In the genomic region with DNA sequence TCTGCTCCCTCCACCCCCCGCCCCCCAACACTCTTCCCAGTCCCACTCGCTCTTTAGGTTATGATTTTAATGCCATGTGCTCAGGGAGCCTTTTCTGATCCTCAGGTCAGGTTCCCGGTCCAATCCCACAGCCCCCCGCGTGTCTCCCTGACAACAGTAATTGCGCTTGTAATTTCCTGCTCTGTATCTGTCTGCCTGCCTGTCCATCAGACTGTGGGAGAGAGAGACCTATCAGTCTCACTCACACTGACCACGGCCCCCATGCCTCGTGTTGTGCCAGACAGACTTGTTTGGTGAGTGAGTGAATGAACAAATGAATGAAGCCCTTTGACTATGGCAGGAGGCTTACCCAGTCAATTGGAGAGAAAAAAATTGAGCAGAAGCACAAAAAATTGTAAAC, we compare ENCODE assay signal across 14 cellular contexts. TPM values are rescaled to one million over a fixed set of nuclear protein-coding genes. Genes with fewer than 3 reads are reported as not detected.
DNase-seq lines count a peak whose midpoint lies in the region; ATAC-seq and TF ChIP-seq lines count a peak whose summit lies in the region.
"Had no signal": no experiment of that assay in that cellular context is flagged by ENCODE, and none has a peak within 500 bp of the region (broad histone marks: within the 10 kb centered on the region; RNA-seq: fewer than 3 reads in every experiment).

No MANE protein-coding gene starts in this region.

- peaks cover 10 to 18% of the 10 kb centered on the region in 2 donors for H3K36me3 Mint-ChIP-seq in activated T-cell treated with anti-CD3 and anti-CD28 coated beads, Interleukin-2, amount 50 U/mL, for 72 hours (ENCODE audit: insufficient read depth in 2 of 2)

- peak overlapping the region; percentile 85 for H3K27ac Mint-ChIP-seq in activated T-cell treated with anti-CD3 and anti-CD28 coated beads, Interleukin-2, amount 50 U/mL, for 72 hours

- WGBS in testis, 2 donors: 40 to 73% methylated on average over 8 of the region's 8 CpGs

- peak overlapping the region; percentile 3 to 92 for H3K4me3 Mint-ChIP-seq in activated T-cell treated with anti-CD3 and anti-CD28 coated beads, Interleukin-2, amount 50 U/mL, for 72 hours

- TF ChIP-seq POLR2A in testis (IDR thresholded peaks at IDR 0.05): no peak

- H3K4me3 ChIP-seq in Panc1 (ENCODE audit: low read depth in 2 of 2, low read length in 2 of 2) (no peak overlapping the region), testis (no peak overlapping the region)
- H3K4me3 ChIP-seq: BLaER1 treated with 17β-estradiol and CSF1 and Interleukin-3, amounts not matched to agents 10 nM and 100 nM had no signal

- CTCF ChIA-PET in Panc1 (lab: Charles Lee): no interaction called here

- DNase-seq in activated T-cell treated with anti-CD3 and anti-CD28 coated beads, Interleukin-2, amount 50 U/mL, for 72 hours: no peak
- no peak for DNase-seq in activated T-cell treated with anti-CD3 and anti-CD28 coated beads for 4 hours
- no peak for DNase-seq in Panc1 (ENCODE audit: low read depth, low spot score)
- peak; percentile 26 to 30 for DNase-seq in left colon
- DNase-seq in testis: no peak
- no peak for DNase-seq in D341Med (ENCODE audit: low spot score)
- DNase-seq: activated naive CD4-positive, alpha-beta T cell; NCI-H526; stimulated activated naive CD4-positive, alpha-beta T cell treated with Interleukin-2 at 50 U/mL for 16 hours; T1000 had no signal

- in situ Hi-C loops in Panc1 (cut with HindIII; ENCODE audit: low pct_unique_long_range_greater_than_20kb, low sequenced_read_pairs): no loop called here

- H3K27me3 ChIP-seq in Panc1 (ENCODE audit: control insufficient read depth, insufficient read depth, low read length): no peaks in the 10 kb centered on the region
- no peaks in the 10 kb centered on the region for H3K27me3 ChIP-seq in testis

- H3K4me1 Mint-ChIP-seq in activated T-cell treated with anti-CD3 and anti-CD28 coated beads, Interleukin-2, amount 50 U/mL, for 72 hours (ENCODE audit: low read depth): peaks cover 77% of the 10 kb centered on the region

- no peaks in the 10 kb centered on the region for H3K9me3 Mint-ChIP-seq in activated T-cell treated with anti-CD3 and anti-CD28 coated beads, Interleukin-2, amount 50 U/mL, for 72 hours

- intact Hi-C loops in Panc1 (cut with micrococcal nuclease; ENCODE audit: unreplicated experiment): no loop called here
- intact Hi-C loops in left colon (cut with DNase I, micrococcal nuclease): loop anchor here in 1 of 2 donors (5.0 kb wide), 1 partner anchor 89 kb away; no protein-coding TSS in a partner anchor
- intact Hi-C loops in testis (cut with DNase I; ENCODE audit: low total_unique reads): no loop called here

- no peaks in the 10 kb centered on the region; the same call in 1 of the 2 replicates for H3K36me3 ChIP-seq in Panc1 (ENCODE audit: control insufficient read depth, insufficient read depth, low read length)
- no peaks in the 10 kb centered on the region for H3K36me3 ChIP-seq in testis (ENCODE audit: low read depth, missing control alignments)
- H3K36me3 ChIP-seq: BLaER1 treated with 17β-estradiol and CSF1 and Interleukin-3, amounts not matched to agents 10 nM and 100 nM had no signal

- no peaks in the 10 kb centered on the region for H3K27me3 Mint-ChIP-seq in activated T-cell treated with anti-CD3 and anti-CD28 coated beads, Interleukin-2, amount 50 U/mL, for 72 hours (ENCODE audit: low read depth)

- no TSS peak for BruUV-seq in Panc1 (replicated peaks; lab: Mats Ljungman, UMichigan)

- POLR2A ChIA-PET in Panc1 (lab: Charles Lee): no interaction called here

- peak overlapping the region; percentile 72 for H3K27ac ChIP-seq in Panc1 (ENCODE audit: low read length)
- peak overlapping the region; percentile 91 to 93 for H3K27ac ChIP-seq in testis
- H3K27ac ChIP-seq: BLaER1 treated with 17β-estradiol and CSF1 and Interleukin-3, amounts not matched to agents 10 nM and 100 nM; epithelial cell of prostate had no signal

- TF ChIP-seq CTCF in Panc1 (IDR thresholded peaks at IDR 0.05): no peak
- no peak for TF ChIP-seq CTCF in testis (IDR thresholded peaks at IDR 0.05)

- no peak for ATAC-seq in activated T-cell treated with anti-CD3 and anti-CD28 coated beads, Interleukin-2, amount 50 U/mL, for 72 hours (replicated peaks in 1 of 2)
- ATAC-seq in Panc1: no peak
- no peak for ATAC-seq in left colon
- no peak for ATAC-seq in GM21737 (IDR thresholded peaks at IDR 0.05; ENCODE audit: unreplicated experiment)
- no peak for ATAC-seq in HG03108 (IDR thresholded peaks at IDR 0.05; ENCODE audit: unreplicated experiment)

- no peaks in the 10 kb centered on the region for H3K9me3 ChIP-seq in Panc1 (ENCODE audit: control insufficient read depth, insufficient read depth, low read depth, low read length)
- H3K9me3 ChIP-seq in testis: no peaks in the 10 kb centered on the region
- H3K9me3 ChIP-seq: BLaER1 treated with 17β-estradiol and CSF1 and Interleukin-3, amounts not matched to agents 10 nM and 100 nM had no signal

- H3K4me1 ChIP-seq in Panc1 (ENCODE audit: control insufficient read depth, insufficient read depth, low read length) (peaks cover 76% of the 10 kb centered on the region), testis (peaks cover 79% of the 10 kb centered on the region)

RNA-seq across cellular contexts. Expression of a gene that starts 50.8 kb away (rescaled TPM):
- total RNA-seq in activated T-cell treated with anti-CD3 and anti-CD28 coated beads, Interleukin-2, amount 50 U/mL, for 72 hours: 100 to 1,000 TPM; 159 to 193 TPM
- 192 TPM for total RNA-seq in Panc1 (2021; ENCODE audit: unreplicated experiment)
- polyA plus RNA-seq in Panc1 (2012; ENCODE audit: insufficient read length): 250 TPM
- total RNA-seq in left colon: 100 to 1,000 TPM; 110 to 165 TPM
- total RNA-seq in testis: 100 to 1,000 TPM in 1 of 2 donors, 10 to 100 TPM in 1; 96.4 to 101 TPM
- 66.1 TPM for polyA plus RNA-seq in testis (ENCODE audit: insufficient read depth, low read depth, low replicate concordance)

Comparison
In these comparisons a context has a peak if more than half of its experiments do, and no peak if none do; other contexts are left out.
1. DNase-seq: peak in left colon (2 of 2); none in activated T-cell treated with anti-CD3 and anti-CD28 coated beads, Interleukin-2, amount 50 U/mL, for 72 hours (0 of 2), activated T-cell treated with anti-CD3 and anti-CD28 coated beads for 4 hours (single experiment), Panc1 (single experiment), testis (single experiment) and D341Med (single experiment).